In genomic region chr3:69204315-69204957, GRCh38 we compare ENCODE assay signal across 8 cellular contexts.
A peak's percentile ranks its signal among the peaks of the same experiment; 100 is the strongest.
DNase-seq lines count a peak whose midpoint lies in the region; ATAC-seq and TF ChIP-seq lines count a peak whose summit lies in the region.

No MANE protein-coding gene starts in this region.

- no peak overlapping the region for H4K5ac ChIP-seq in IMR-90 (ENCODE audit: low read depth, low read length)

- H3K4me2 ChIP-seq in IMR-90 (ENCODE audit: low read depth, low read length): no peak overlapping the region

- no peak overlapping the region for H3K18ac ChIP-seq in IMR-90 (ENCODE audit: low read depth, low read length)

- no peak overlapping the region for H2BK5ac ChIP-seq in IMR-90 (ENCODE audit: low read depth, low read length, poor library complexity, severe bottlenecking)

- CTCF ChIA-PET in IMR-90 (lab: Yijun Ruan, JAX): no interaction called here

- TF ChIP-seq CTCF in IMR-90 (conservative IDR thresholded peaks at IDR 0.05; ENCODE audit: low read depth, low read length): no peak

- dilution Hi-C loops in IMR-90 (cut with HindIII; ENCODE audit: low sequenced_read_pairs, unreplicated experiment): no loop called here

- H3K27me3 ChIP-seq in IMR-90 (ENCODE audit: control insufficient read depth, insufficient read depth, low read length): peaks cover 13% of the 10 kb centered on the region

- H3K79me1 ChIP-seq in IMR-90 (ENCODE audit: low read depth in 1 of 2, low read length in 2 of 2): no peaks in the 10 kb centered on the region

- H2AFZ ChIP-seq in IMR-90 (replicated peaks; ENCODE audit: low read length, poor library complexity): no peak overlapping the region

- DNase-seq in IMR-90: peak; percentile 22
- DNase-seq in Right ventricle myocardium superior: no peak
- no peak for DNase-seq in DMS153 treated with DMSO at 0.1 percent for 48 hours (lab: John Stamatoyannopoulos, UW; ENCODE audit: unreplicated experiment)
- DNase-seq in islet precursor cell: no peak
- DNase-seq in GM19240 (ENCODE audit: insufficient read length, low spot score): no peak
- no peak for DNase-seq in AG08396 (ENCODE audit: low spot score)

- H3K23ac ChIP-seq in IMR-90 (ENCODE audit: low read depth, low read length): no peak overlapping the region

- no peaks in the 10 kb centered on the region for H3K9me3 ChIP-seq in IMR-90 (ENCODE audit: control insufficient read depth, insufficient read depth, low read length)

- intact Hi-C loops in IMR-90 (cut with micrococcal nuclease): no loop called here
- intact Hi-C loops in Right ventricle myocardium superior (cut with DNase I): no loop called here

- H3K9me1 ChIP-seq in IMR-90 (ENCODE audit: insufficient read depth, low read length): no peaks in the 10 kb centered on the region

- no TSS peak for BruUV-seq in IMR-90 (replicated peaks; lab: Mats Ljungman, UMichigan)

- no peak overlapping the region for H2BK20ac ChIP-seq in IMR-90 (ENCODE audit: low read depth, low read length)

- no peak overlapping the region for H3K14ac ChIP-seq in IMR-90 (replicated peaks; ENCODE audit: low read depth, low read length)

- POLR2A ChIA-PET in IMR-90 (lab: Charles Lee; ENCODE audit: unreplicated experiment): no interaction called here

- no peak overlapping the region for H2AK9ac ChIP-seq in IMR-90 (replicated peaks; ENCODE audit: low read depth, low read length, poor library complexity)

- ATAC-seq in GM18498 (IDR thresholded peaks at IDR 0.05; ENCODE audit: unreplicated experiment) (peak; percentile 78), GM21529 (IDR thresholded peaks at IDR 0.05; ENCODE audit: unreplicated experiment) (peak; percentile 81), IMR-90 (ENCODE audit: low read depth) (no peak), Right ventricle myocardium superior (ENCODE audit: poor library complexity) (peak; percentile 77)

- H2AK5ac ChIP-seq in IMR-90 (ENCODE audit: low read depth, low read length): no peak overlapping the region

- no peak overlapping the region for H3K56ac ChIP-seq in IMR-90 (ENCODE audit: extremely low read depth, insufficient read depth, low read length)

- no peak overlapping the region for H3K9ac ChIP-seq in IMR-90 (ENCODE audit: low read depth, low read length)

- no peak for TF ChIP-seq POLR2A in IMR-90 (IDR thresholded peaks at IDR 0.05; ENCODE audit: low read depth, low read length)

- H2BK120ac ChIP-seq in IMR-90 (ENCODE audit: low read depth, low read length): no peak overlapping the region

- H3K36me3 ChIP-seq in IMR-90 (ENCODE audit: control insufficient read depth, insufficient read depth, low read length): no peaks in the 10 kb centered on the region

- WGBS in IMR-90 (ENCODE audit: extremely low coverage in 2 of 2, insufficient read length in 1 of 2), 2 experiments: 50% methylated on average over 2 of the region's 8 CpGs; no CpG with 5 or more reads in 1 of the 2 experiments

- no peak for TF ChIP-seq RAD21 in IMR-90 (IDR thresholded peaks at IDR 0.05; ENCODE audit: low read length)

- no peak overlapping the region for H4K8ac ChIP-seq in IMR-90 (ENCODE audit: low read depth in 2 of 2, low read length in 2 of 2)

- no peak overlapping the region for H3K4ac ChIP-seq in IMR-90 (ENCODE audit: low read depth, low read length)

- in situ Hi-C loops in IMR-90 (cut with MboI; ENCODE audit: low sequenced_read_pairs): no loop called here

- no peak overlapping the region for H2BK15ac ChIP-seq in IMR-90 (ENCODE audit: low read depth, low read length)

- H4K91ac ChIP-seq in IMR-90 (ENCODE audit: insufficient read depth, low read depth, low read length): no peak overlapping the region

- H3K4me3 ChIP-seq in IMR-90 (ENCODE audit: insufficient read depth, low read depth, low read length): no peak overlapping the region

- no peak overlapping the region for H3K27ac ChIP-seq in IMR-90 (ENCODE audit: insufficient read depth, low read length)

- no peaks in the 10 kb centered on the region for H3K4me1 ChIP-seq in IMR-90 (ENCODE audit: control insufficient read depth, insufficient read depth, low read length)

- no peaks in the 10 kb centered on the region for H4K20me1 ChIP-seq in IMR-90 (ENCODE audit: insufficient read depth, low read length)

TF ChIP-seq in IMR-90, 13 proteins besides CTCF, POLR2A, EP300 and RAD21:
- TF ChIP-seq SMC3 (IDR thresholded peaks at IDR 0.05; ENCODE audit: low read depth, low read length) (no peak), CHD1 (IDR thresholded peaks at IDR 0.05; ENCODE audit: low read depth, low read length) (no peak), MAFK (IDR thresholded peaks at IDR 0.05; ENCODE audit: low read depth, low read length) (no peak), FOS (IDR thresholded peaks at IDR 0.05; ENCODE audit: low read depth, low read length) (no peak), BHLHE40 (IDR thresholded peaks at IDR 0.05; ENCODE audit: low read depth, low read length) (no peak), NFE2L2 (IDR thresholded peaks at IDR 0.05; ENCODE audit: low read depth, low read length) (no peak), RFX5 (IDR thresholded peaks at IDR 0.05; ENCODE audit: low read depth, low read length) (no peak), RCOR1 (IDR thresholded peaks at IDR 0.05; ENCODE audit: insufficient replicate concordance, low read length) (no peak)
- TF ChIP-seq, protein P1, sequence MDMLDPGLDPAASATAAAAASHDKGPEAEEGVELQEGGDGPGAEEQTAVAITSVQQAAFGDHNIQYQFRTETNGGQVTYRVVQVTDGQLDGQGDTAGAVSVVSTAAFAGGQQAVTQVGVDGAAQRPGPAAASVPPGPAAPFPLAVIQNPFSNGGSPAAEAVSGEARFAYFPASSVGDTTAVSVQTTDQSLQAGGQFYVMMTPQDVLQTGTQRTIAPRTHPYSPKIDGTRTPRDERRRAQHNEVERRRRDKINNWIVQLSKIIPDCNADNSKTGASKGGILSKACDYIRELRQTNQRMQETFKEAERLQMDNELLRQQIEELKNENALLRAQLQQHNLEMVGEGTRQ (IDR thresholded peaks at IDR 0.05; ENCODE audit: low read depth, low read length): no peak
- TF ChIP-seq, protein P2, sequence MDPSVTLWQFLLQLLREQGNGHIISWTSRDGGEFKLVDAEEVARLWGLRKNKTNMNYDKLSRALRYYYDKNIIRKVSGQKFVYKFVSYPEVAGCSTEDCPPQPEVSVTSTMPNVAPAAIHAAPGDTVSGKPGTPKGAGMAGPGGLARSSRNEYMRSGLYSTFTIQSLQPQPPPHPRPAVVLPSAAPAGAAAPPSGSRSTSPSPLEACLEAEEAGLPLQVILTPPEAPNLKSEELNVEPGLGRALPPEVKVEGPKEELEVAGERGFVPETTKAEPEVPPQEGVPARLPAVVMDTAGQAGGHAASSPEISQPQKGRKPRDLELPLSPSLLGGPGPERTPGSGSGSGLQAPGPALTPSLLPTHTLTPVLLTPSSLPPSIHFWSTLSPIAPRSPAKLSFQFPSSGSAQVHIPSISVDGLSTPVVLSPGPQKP (IDR thresholded peaks at IDR 0.05; ENCODE audit: borderline replicate concordance, low read depth, low read length): no peak
